20 cellular contexts compared by ENCODE assay signal in genomic region chr9:96156578-96156977, GRCh38.
DNase-seq lines count a peak whose midpoint lies in the region; ATAC-seq and TF ChIP-seq lines count a peak whose summit lies in the region.
"Had no signal": no experiment of that assay in that cellular context is flagged by ENCODE, and none has a peak within 500 bp of the region (broad histone marks: within the 10 kb centered on the region; RNA-seq: fewer than 3 reads in every experiment).

No MANE protein-coding gene starts in this region.

- H3K14ac ChIP-seq in mesenchymal stem cell (ENCODE audit: low read length in 2 of 2): no peak overlapping the region

- no peaks in the 10 kb centered on the region for H3K9me3 ChIP-seq in mesenchymal stem cell (ENCODE audit: control insufficient read depth, low read length)
- H3K9me3 ChIP-seq in upper lobe of right lung: no peaks in the 10 kb centered on the region
- H3K9me3 ChIP-seq: HAP-1 had no signal

- peak overlapping the region in 1 of 2 experiments; percentile 54 for H3K4ac ChIP-seq in mesenchymal stem cell (ENCODE audit: low read depth in 1 of 2, low read length in 2 of 2)

- H3K4me1 Mint-ChIP-seq in activated T-cell treated with anti-CD3 and anti-CD28 coated beads, Interleukin-2, amount 50 U/mL, for 72 hours (ENCODE audit: low read depth): peaks cover 41% of the 10 kb centered on the region
- H3K4me1 Mint-ChIP-seq in activated T-cell treated with anti-CD3 and anti-CD28 coated beads, Interleukin-2, amount 50 U/mL, for 4 hours (ENCODE audit: low read depth): peaks cover 5% of the 10 kb centered on the region

- H2BK15ac ChIP-seq in mesenchymal stem cell (ENCODE audit: low read depth, poor library complexity, severe bottlenecking): no peak overlapping the region

- no peak overlapping the region for H3K4me2 ChIP-seq in mesenchymal stem cell (ENCODE audit: low read length, poor library complexity, severe bottlenecking)

- no peak overlapping the region for H2BK5ac ChIP-seq in mesenchymal stem cell (ENCODE audit: low read depth, low read length, poor library complexity, severe bottlenecking)

- no peak overlapping the region for H2AK5ac ChIP-seq in mesenchymal stem cell (ENCODE audit: low read length, severe bottlenecking)

- H3K79me1 ChIP-seq in mesenchymal stem cell (replicated peaks; ENCODE audit: low read length, poor library complexity, severe bottlenecking): no peaks in the 10 kb centered on the region

- peaks cover 0 to 4% of the 10 kb centered on the region in 2 donors for H3K9me3 Mint-ChIP-seq in activated T-cell treated with anti-CD3 and anti-CD28 coated beads, Interleukin-2, amount 50 U/mL, for 72 hours
- no peaks in the 10 kb centered on the region for H3K9me3 Mint-ChIP-seq in activated T-cell treated with anti-CD3 and anti-CD28 coated beads, Interleukin-2, amount 50 U/mL, for 4 hours
- H3K9me3 Mint-ChIP-seq: natural killer cell treated with Interleukin-12 subunit alpha and Interleukin-12 subunit beta and Interleukin-15 and Interleukin-18, amount 100 ng/mL, for 72 hours; stimulated activated naive CD8-positive, alpha-beta T cell treated with anti-CD3 and anti-CD28 coated beads, Interleukin-15, amount 100 ng/mL, for 72 hours; T-helper 2 cell treated with Interferon-gamma antibody and Interleukin-4, amounts not matched to agents 5 μg/mL and 100 μg/mL, for 36 hours had no signal

- H3K27me3 ChIP-seq in mesenchymal stem cell (ENCODE audit: control insufficient read depth in 1 of 2, insufficient read depth in 1 of 2, low read length in 2 of 2): peaks cover 12 to 20% of the 10 kb centered on the region in 2 experiments
- H3K27me3 ChIP-seq in upper lobe of right lung: no peaks in the 10 kb centered on the region

- H3K27me3 Mint-ChIP-seq in activated T-cell treated with anti-CD3 and anti-CD28 coated beads, Interleukin-2, amount 50 U/mL, for 72 hours (ENCODE audit: low read depth): peaks cover 54% of the 10 kb centered on the region
- H3K27me3 Mint-ChIP-seq in activated T-cell treated with anti-CD3 and anti-CD28 coated beads, Interleukin-2, amount 50 U/mL, for 4 hours (ENCODE audit: low read depth): peaks cover 7% of the 10 kb centered on the region

- H3K27ac ChIP-seq in mesenchymal stem cell (ENCODE audit: low read length, poor library complexity, severe bottlenecking) (no peak overlapping the region), temporal lobe (ENCODE audit: low read depth, low read length) (peak overlapping the region; percentile 66), upper lobe of right lung (no peak overlapping the region)

- H3K9ac ChIP-seq in mesenchymal stem cell (ENCODE audit: low read length): no peak overlapping the region

- H3K36me3 ChIP-seq in mesenchymal stem cell (ENCODE audit: control insufficient read depth in 1 of 2, insufficient read depth in 2 of 2, low read depth in 1 of 2, low read length in 2 of 2) (no peaks in the 10 kb centered on the region), upper lobe of right lung (no peaks in the 10 kb centered on the region)
- H3K36me3 ChIP-seq: HAP-1 had no signal

- 77% methylated on average over 6 of the region's 8 CpGs for WGBS in mesenchymal stem cell

- peaks cover 0 to 2% of the 10 kb centered on the region in 2 donors for H3K36me3 Mint-ChIP-seq in activated T-cell treated with anti-CD3 and anti-CD28 coated beads, Interleukin-2, amount 50 U/mL, for 72 hours (ENCODE audit: insufficient read depth in 2 of 2)
- no peaks in the 10 kb centered on the region for H3K36me3 Mint-ChIP-seq in activated T-cell treated with anti-CD3 and anti-CD28 coated beads, Interleukin-2, amount 50 U/mL, for 4 hours (ENCODE audit: insufficient read depth)
- H3K36me3 Mint-ChIP-seq: activated naive CD4-positive, alpha-beta T cell treated with anti-CD3 and anti-CD28 coated beads, Interleukin-2, amount 50 U/mL, for 72 hours; natural killer cell treated with Interleukin-12 subunit alpha and Interleukin-12 subunit beta and Interleukin-15 and Interleukin-18, amount 100 ng/mL, for 72 hours had no signal

- ATAC-seq in activated T-cell treated with anti-CD3 and anti-CD28 coated beads, Interleukin-2, amount 50 U/mL, for 72 hours (replicated peaks in 1 of 2): peak; percentile 42 to 60
- ATAC-seq in activated T-cell treated with anti-CD3 and anti-CD28 coated beads, Interleukin-2, amount 50 U/mL, for 4 hours: no peak
- ATAC-seq in upper lobe of right lung: no peak
- ATAC-seq: natural killer cell treated with Interleukin-12 subunit alpha and Interleukin-12 subunit beta and Interleukin-15 and Interleukin-18, amount 100 ng/mL, for 72 hours; stimulated activated naive CD8-positive, alpha-beta T cell treated with anti-CD3 and anti-CD28 coated beads, Interleukin-15, amount 100 ng/mL, for 72 hours had no signal

- no peak overlapping the region for H4K8ac ChIP-seq in mesenchymal stem cell (ENCODE audit: low read length)

- peak in 1 of 2 donors; percentile 8 for DNase-seq in activated T-cell treated with anti-CD3 and anti-CD28 coated beads, Interleukin-2, amount 50 U/mL, for 72 hours
- no peak for DNase-seq in activated T-cell treated with anti-CD3 and anti-CD28 coated beads, Interleukin-2, amount 50 U/mL, for 4 hours
- DNase-seq in NCI-H69 (lab: John Stamatoyannopoulos, UW) (peak; percentile 24), mesenchymal stem cell (no peak), upper lobe of right lung (no peak), kidney glomerular epithelial cell (lab: John Stamatoyannopoulos, UW) (no peak)
- no peak for DNase-seq in stimulated activated CD4-positive, alpha-beta T cell treated with anti-CD3 and anti-CD28 coated beads, Interleukin-12 subunit alpha, Interleukin-12 subunit beta, amount 100 ng/mL, for 4 hours
- DNase-seq: activated CD4-positive, CD25-positive, alpha-beta regulatory T cell treated with anti-CD3 and anti-CD28 coated beads, Interleukin-2, amount 50 U/mL, for 72 hours; cortex of kidney; hypothalamus; mesendoderm; MM.1S; NCI-H2029; NCI-H510A treated with DMSO at 0.1 percent for 48 hours; stimulated activated naive CD8-positive, alpha-beta T cell treated with anti-CD3 and anti-CD28 coated beads, Interleukin-15, amount 100 ng/mL, for 72 hours had no signal

- H2BK12ac ChIP-seq in mesenchymal stem cell (ENCODE audit: low read length in 2 of 2): no peak overlapping the region

- H3K4me1 ChIP-seq in mesenchymal stem cell (ENCODE audit: control insufficient read depth, insufficient read depth, low read depth, low read length): peaks cover 6% of the 10 kb centered on the region
- H3K4me1 ChIP-seq in upper lobe of right lung: no peaks in the 10 kb centered on the region
- H3K4me1 ChIP-seq: HAP-1 had no signal

- H3K4me3 ChIP-seq in mesenchymal stem cell (ENCODE audit: insufficient read depth in 1 of 2, low read depth in 1 of 2, low read length in 2 of 2): no peak overlapping the region
- no peak overlapping the region for H3K4me3 ChIP-seq in upper lobe of right lung
- H3K4me3 ChIP-seq: HAP-1 had no signal

- no peak for TF ChIP-seq CTCF in upper lobe of right lung (IDR thresholded peaks at IDR 0.05)

- no peak overlapping the region for H4K91ac ChIP-seq in mesenchymal stem cell (ENCODE audit: low read length)

- H2AFZ ChIP-seq in mesenchymal stem cell (ENCODE audit: low read depth, low read length): peak overlapping the region; percentile 0

- H2BK120ac ChIP-seq in mesenchymal stem cell (ENCODE audit: low read depth, low read length): no peak overlapping the region

- H3K18ac ChIP-seq in mesenchymal stem cell (ENCODE audit: low read depth in 1 of 2, low read length in 2 of 2): no peak overlapping the region

- no peak overlapping the region for H3K4me3 Mint-ChIP-seq in activated T-cell treated with anti-CD3 and anti-CD28 coated beads, Interleukin-2, amount 50 U/mL, for 72 hours
- H3K4me3 Mint-ChIP-seq in activated T-cell treated with anti-CD3 and anti-CD28 coated beads, Interleukin-2, amount 50 U/mL, for 4 hours: no peak overlapping the region
- H3K4me3 Mint-ChIP-seq: natural killer cell treated with Interleukin-12 subunit alpha and Interleukin-12 subunit beta and Interleukin-15 and Interleukin-18, amount 100 ng/mL, for 72 hours; stimulated activated naive CD8-positive, alpha-beta T cell treated with anti-CD3 and anti-CD28 coated beads, Interleukin-15, amount 100 ng/mL, for 72 hours; T-helper 2 cell treated with Interferon-gamma antibody and Interleukin-4, amounts not matched to agents 5 μg/mL and 100 μg/mL, for 36 hours had no signal

- no peak overlapping the region for H3K23ac ChIP-seq in mesenchymal stem cell (ENCODE audit: low read length in 2 of 2)

- H3K27ac Mint-ChIP-seq in activated T-cell treated with anti-CD3 and anti-CD28 coated beads, Interleukin-2, amount 50 U/mL, for 72 hours: peak overlapping the region; percentile 43
- H3K27ac Mint-ChIP-seq: activated naive CD4-positive, alpha-beta T cell treated with anti-CD3 and anti-CD28 coated beads, Interleukin-2, amount 50 U/mL, for 72 hours; stimulated activated naive CD8-positive, alpha-beta T cell treated with anti-CD3 and anti-CD28 coated beads, Interleukin-15, amount 100 ng/mL, for 72 hours; T-helper 2 cell treated with Interferon-gamma antibody and Interleukin-4, amounts not matched to agents 5 μg/mL and 100 μg/mL, for 36 hours had no signal

- intact Hi-C loops in upper lobe of right lung (cut with DNase I): no loop called here

Comparison
In these comparisons a context has a peak if more than half of its experiments do, and no peak if none do; other contexts are left out.
1. ATAC-seq: peak in activated T-cell treated with anti-CD3 and anti-CD28 coated beads, Interleukin-2, amount 50 U/mL, for 72 hours (2 of 2); none in activated T-cell treated with anti-CD3 and anti-CD28 coated beads, Interleukin-2, amount 50 U/mL, for 4 hours (0 of 2) and upper lobe of right lung (single experiment).